In genomic region chr1:30903343-30904034, GRCh38 we compare ENCODE assay signal across 16 cellular contexts. TPM values are rescaled to one million over a fixed set of nuclear protein-coding genes. Genes with fewer than 3 reads are reported as not detected.
DNase-seq lines count a peak whose midpoint lies in the region; ATAC-seq, FAIRE-seq and TF ChIP-seq lines count a peak whose summit lies in the region.
"Had no signal": no experiment of that assay in that cellular context is flagged by ENCODE, and none has a peak within 500 bp of the region (broad histone marks: within the 10 kb centered on the region; RNA-seq: fewer than 3 reads in every experiment).

No MANE protein-coding gene starts in this region.

- no peaks in the 10 kb centered on the region for H3K9me2 ChIP-seq in PC-9 (ENCODE audit: insufficient read depth)

- 0 out of 2 replicates have a peak overlapping the region, but pooled peaks have one; percentile 1 for H3K4me2 ChIP-seq in K562 (ENCODE audit: insufficient read depth, low read length)
- no peak overlapping the region for H3K4me2 ChIP-seq in PC-9

- peak in 1 of 2 experiments; percentile 5; a peak in 1 of 4 replicates for TF ChIP-seq RAD21 in K562 (CRISPR knock-in tag; conservative IDR thresholded peaks at IDR 0.05 in 1 of 2, IDR thresholded peaks at IDR 0.05 in 1 of 2)

- TF ChIP-seq CTCF in K562 (IDR thresholded peaks at IDR 0.05 in 2 of 3, conservative IDR thresholded peaks at IDR 0.05 in 1 of 3; ENCODE audit: insufficient read depth in 2 of 3, low read depth in 1 of 3, low read length in 3 of 3) (peak; percentile 10 to 33 (median 27); a peak in 2 of 6 replicates), left lung (IDR thresholded peaks at IDR 0.05) (no peak), spleen (IDR thresholded peaks at IDR 0.05 in 8 of 11, conservative IDR thresholded peaks at IDR 0.05 in 3 of 11) (no peak), PC-9 (conservative IDR thresholded peaks at IDR 0.05) (no peak)

- TF ChIP-seq EP300 in K562 (IDR thresholded peaks at IDR 0.05; ENCODE audit: low read length): no peak

- CTCF ChIA-PET in HEK293T (lab: Yijun Ruan, JAX): interaction anchor here (1.0 kb wide), 1 partner anchor 102 kb away, joined by 4 read pairs; no protein-coding TSS in a partner anchor
- CTCF ChIA-PET in K562 (lab: Yijun Ruan, JAX; ENCODE audit: low intra/inter-chr PET ratio): interaction anchor here (0.6 kb wide), 1 partner anchor 1478 kb away, joined by 6 read pairs; no protein-coding TSS in a partner anchor
- CTCF ChIA-PET in PC-9 (lab: Charles Lee): no interaction called here

- in situ Hi-C loops in K562 (cut with MboI): no loop called here

- no peaks in the 10 kb centered on the region for H3F3A ChIP-seq in PC-9 (ENCODE audit: insufficient read depth, low read depth)

- DNase-seq in HEK293T (ENCODE audit: extremely low spot score) (no peak), K562 (ENCODE audit: extremely low read depth in 1 of 4, low spot score in 3 of 4) (peak in 3 of 4 experiments; percentile 46 to 79 (median 75)), left lung (peak in 1 of 2 donors; percentile 31), spleen (peak; percentile 54), HUDEP-2 (lab: John Stamatoyannopoulos, UW; ENCODE audit: unreplicated experiment in 76 of 76) (no peak), activated gamma-delta T cell (lab: John Stamatoyannopoulos, UW) (no peak), PC-9 (no peak)
- DNase-seq: activated B cell treated with CpG ODN at 0.5 μM for 24 hours, colonic mucosa, psoas muscle had no signal

- H3K4me3 ChIP-seq in K562 (no peak overlapping the region), left lung (no peak overlapping the region), spleen (peak overlapping the region in 1 of 8 donors; percentile 7), PC-9 (no peak overlapping the region)
- H3K4me3 ChIP-seq: BLaER1 treated with 17β-estradiol and CSF1 and Interleukin-3, amounts not matched to agents 10 nM and 100 nM; colonic mucosa; psoas muscle had no signal

- peaks cover 43 to 64% of the 10 kb centered on the region in 2 experiments for H3K4me1 ChIP-seq in K562 (replicated peaks in 1 of 2; ENCODE audit: control insufficient read depth in 2 of 2, insufficient read depth in 2 of 2, low read length in 2 of 2)
- peaks cover 10 to 40% of the 10 kb centered on the region in 2 donors for H3K4me1 ChIP-seq in left lung
- H3K4me1 ChIP-seq in spleen: peaks cover 16 to 87% (median 58%) of the 10 kb centered on the region in 6 donors
- H3K4me1 ChIP-seq in PC-9 (replicated peaks; ENCODE audit: insufficient read depth): no peaks in the 10 kb centered on the region
- H3K4me1 ChIP-seq: colonic mucosa, psoas muscle had no signal

- peaks cover 6% of the 10 kb centered on the region for H3K9me1 ChIP-seq in K562 (ENCODE audit: control insufficient read depth, insufficient read depth, low read length)

- H3K79me2 ChIP-seq in K562 (ENCODE audit: control insufficient read depth, insufficient read depth, low read length) (peaks cover 23% of the 10 kb centered on the region), PC-9 (ENCODE audit: low read depth) (no peaks in the 10 kb centered on the region)

- H2AFZ ChIP-seq in K562 (ENCODE audit: low read depth, low read length): no peak overlapping the region
- no peak overlapping the region for H2AFZ ChIP-seq in PC-9

- BruUV-seq in K562 (replicated peaks; lab: Mats Ljungman, UMichigan) (no TSS peak), PC-9 (replicated peaks; lab: Mats Ljungman, UMichigan) (no TSS peak)

- POLR2A ChIA-PET in HEK293T (lab: Yijun Ruan, JAX): no interaction called here
- POLR2A ChIA-PET in K562 (lab: Yijun Ruan, JAX): interaction anchor here (0.8 to 1.5 kb wide), 5 partner anchors 10 to 124 kb away, joined by 3 to 6 read pairs (median 5); no protein-coding TSS in a partner anchor
- POLR2A ChIA-PET in PC-9 (lab: Charles Lee; ENCODE audit: unreplicated experiment): interaction anchor here (0.6 kb wide), 1 partner anchor 258 kb away, joined by 14 read pairs; no protein-coding TSS in a partner anchor

- H3K9ac ChIP-seq in K562 (ENCODE audit: insufficient read depth in 1 of 2, low read depth in 2 of 2, low read length in 2 of 2): peak overlapping the region in 1 of 2 experiments; percentile 14; a peak in 1 of 4 replicates

- intact Hi-C loops in K562 (cut with micrococcal nuclease): no loop called here
- intact Hi-C loops in left lung (cut with DNase I): no loop called here
- intact Hi-C loops in spleen (cut with DNase I; ENCODE audit: low total_unique reads): no loop called here
- intact Hi-C loops in PC-9 (cut with micrococcal nuclease; ENCODE audit: unreplicated experiment): no loop called here

- peak overlapping the region; percentile 46; the same call in 2 of the 3 replicates for H3K27ac ChIP-seq in K562 (ENCODE audit: extremely low read depth, low read depth, low read length)
- peak overlapping the region; percentile 44 to 51 for H3K27ac ChIP-seq in left lung
- peak overlapping the region; percentile 32 to 84 (median 77) for H3K27ac ChIP-seq in spleen
- no peak overlapping the region for H3K27ac ChIP-seq in PC-9
- H3K27ac ChIP-seq: BLaER1 treated with 17β-estradiol and CSF1 and Interleukin-3, amounts not matched to agents 10 nM and 100 nM; colonic mucosa; psoas muscle had no signal

- peaks cover 24% of the 10 kb centered on the region for H4K20me1 ChIP-seq in K562 (replicated peaks; ENCODE audit: control insufficient read depth, insufficient read depth, low read length)
- H4K20me1 ChIP-seq in PC-9 (ENCODE audit: insufficient read depth): no peaks in the 10 kb centered on the region

- FAIRE-seq in K562 (lab: Jason Lieb, UNC): peak; percentile 93
- FAIRE-seq: GM12892 had no signal

- ATAC-seq in K562 (peak; percentile 83), left lung (no peak), HG02852 (IDR thresholded peaks at IDR 0.05; ENCODE audit: unreplicated experiment) (no peak)
- ATAC-seq: activated naive CD4-positive, alpha-beta T cell treated with anti-CD3 and anti-CD28 coated beads, Interleukin-2, amount 50 U/mL, for 72 hours; esophagus mucosa; SK-N-SH treated with all-trans-retinoic acid at 6 μM for 48 hours had no signal

- H3K9me3 ChIP-seq in K562 (replicated peaks; ENCODE audit: control insufficient read depth, insufficient read depth, low read depth, low read length) (no peaks in the 10 kb centered on the region), left lung (no peaks in the 10 kb centered on the region), spleen (no peaks in the 10 kb centered on the region), PC-9 (ENCODE audit: insufficient read depth, low read depth) (no peaks in the 10 kb centered on the region)
- H3K9me3 ChIP-seq: BLaER1 treated with 17β-estradiol and CSF1 and Interleukin-3, amounts not matched to agents 10 nM and 100 nM; colonic mucosa; psoas muscle had no signal

- H3K27me3 ChIP-seq in K562 (ENCODE audit: control insufficient read depth in 2 of 2, insufficient read depth in 2 of 2, low read length in 2 of 2) (no peaks in the 10 kb centered on the region), left lung (peaks cover 0 to 24% of the 10 kb centered on the region in 2 donors), spleen (replicated peaks in 1 of 7) (peaks cover 0 to 30% (median 10%) of the 10 kb centered on the region in 7 donors), PC-9 (ENCODE audit: insufficient read depth, low read depth) (no peaks in the 10 kb centered on the region)
- H3K27me3 ChIP-seq: colonic mucosa had no signal

- H3K36me3 ChIP-seq in K562 (ENCODE audit: control insufficient read depth, insufficient read depth, low read length) (no peaks in the 10 kb centered on the region), left lung (no peaks in the 10 kb centered on the region), spleen (peaks cover 0 to 5% (median 0%) of the 10 kb centered on the region in 6 donors), PC-9 (ENCODE audit: low read depth) (no peaks in the 10 kb centered on the region)
- H3K36me3 ChIP-seq: colonic mucosa had no signal

- 49% methylated on average over 8 of the region's 8 CpGs for WGBS in K562 (ENCODE audit: insufficient coverage, low coverage, missing lambda C conversion rate)
- WGBS in spleen, 5 donors: 75 to 84% (median 81%) methylated on average over 8 of the region's 8 CpGs

- TF ChIP-seq POLR2A in K562 (conservative IDR thresholded peaks at IDR 0.05) (no peak), spleen (IDR thresholded peaks at IDR 0.05) (no peak)

TF ChIP-seq in HEK293T, 16 proteins besides CTCF, POLR2A, EP300 and RAD21:
- 0 out of 2 replicates have a peak, but pooled peaks have one; percentile 26 for TF ChIP-seq FOXM1 (IDR thresholded peaks at IDR 0.05; ENCODE audit: borderline replicate concordance)
- TF ChIP-seq BHLHE40 (IDR thresholded peaks at IDR 0.05; ENCODE audit: borderline replicate concordance): no peak
- no peak for TF ChIP-seq ZNF384 (IDR thresholded peaks at IDR 0.05)
- no peak for TF ChIP-seq SUZ12 (IDR thresholded peaks at IDR 0.05)
- TF ChIP-seq SP1 (IDR thresholded peaks at IDR 0.05): no peak

TF ChIP-seq in K562, 482 proteins besides CTCF, POLR2A, EP300 and RAD21 (continues in another document):
- peak; percentile 98 for TF ChIP-seq ADNP (tag; IDR thresholded peaks at IDR 0.05)
- peak; percentile 97 to 99 for TF ChIP-seq KDM1A (IDR thresholded peaks at IDR 0.05)
- peak; percentile 29 for TF ChIP-seq RBBP5 (IDR thresholded peaks at IDR 0.05; ENCODE audit: borderline replicate concordance, insufficient read depth, low read length, poor library complexity, severe bottlenecking)
- TF ChIP-seq FOXK2 (conservative IDR thresholded peaks at IDR 0.05 in 1 of 2, IDR thresholded peaks at IDR 0.05 in 1 of 2; ENCODE audit: low read depth in 2 of 2): peak in 1 of 2 experiments; percentile 22; a peak in 1 of 4 replicates

RNA-seq across cellular contexts. Expression of gene SDC3, which starts 5.1 kb away (rescaled TPM):
- 13.1 and 24.6 TPM in 2 replicates for total RNA-seq in K562 (2011; cell fraction: chromatin; rRNA removed; ENCODE audit: low replicate concordance)
- total RNA-seq in K562 (2011; cell fraction: nucleolus; rRNA removed): 24.0 and 32.2 TPM in 2 replicates
- 29.8 and 31.2 TPM in 2 replicates for total RNA-seq in K562 (2011; cell fraction: nucleoplasm; rRNA removed)
- total RNA-seq in K562 (2014; rRNA removed): 12.1 and 20.7 TPM in 2 replicates
- 8.6 and 9.0 TPM in 2 replicates for total RNA-seq in K562 (2014; rRNA removed; fragmentation: Illumina TruSeq; extraction: Trizol)
- total RNA-seq in K562 (2015; rRNA removed; fragmentation: Illumina TruSeq; extraction: Trizol): 17.6 and 18.3 TPM in 2 replicates
- 39.4 and 44.1 TPM in 2 replicates for total RNA-seq in K562 (2021)
- polyA plus RNA-seq in K562 (2011; rRNA removed): 6.5 and 8.9 TPM in 2 replicates
- 8.4 and 12.2 TPM in 2 replicates for polyA plus RNA-seq in K562 (2011; cell fraction: cytosol; rRNA removed)
- polyA plus RNA-seq in K562 (2011; cell fraction: nucleus; rRNA removed): 15.0 and 19.6 TPM in 2 replicates
- polyA plus RNA-seq in K562 (2012): 39.4 and 99.6 TPM in 2 replicates
- polyA plus RNA-seq in K562 (2014; fragmentation: Illumina TruSeq; extraction: Trizol): 30.5 and 39.3 TPM in 2 replicates
- under 1 TPM; 0.38 to 0.56 TPM for polyA plus RNA-seq in K562 (2014; fragmentation: Nextera tagmentation; extraction: Ambion mirVana)
- polyA plus RNA-seq in K562 (2014; rRNA removed): 20.4 and 24.5 TPM in 2 replicates
- 4.6 and 6.4 TPM in 2 replicates for polyA minus RNA-seq in K562 (2011; rRNA and poly(A)+ RNA removed)
- 12.1 and 19.4 TPM in 2 replicates for polyA minus RNA-seq in K562 (2011; cell fraction: cytosol; rRNA and poly(A)+ RNA removed)
- 3.4 and 3.8 TPM in 2 replicates for polyA minus RNA-seq in K562 (2011; cell fraction: nucleus; rRNA and poly(A)+ RNA removed)
- total RNA-seq in left lung: 10 to 100 TPM; 48.2 to 65.2 TPM
- 100 to 1,000 TPM; 134 to 347 (median 175) TPM for total RNA-seq in spleen
- 10 to 100 TPM in 2 of 3 donors, 1 to 10 TPM in 1; 8.0 to 43.5 (median 14.5) TPM for polyA plus RNA-seq in spleen
- 33.7 and 37.4 TPM in 2 replicates for total RNA-seq in PC-9 (2021)

Comparison
In these comparisons a context has a peak if more than half of its experiments do, and no peak if none do; other contexts are left out.
1. DNase-seq: peak in K562 (3 of 4) and spleen (single experiment); none in HEK293T (single experiment), HUDEP-2 (0 of 76), activated gamma-delta T cell (single experiment) and PC-9 (0 of 2).
2. CTCF ChIP-seq: peak in K562 (3 of 3); none in left lung (0 of 2), spleen (0 of 11) and PC-9 (single experiment).